In the genomic region with DNA sequence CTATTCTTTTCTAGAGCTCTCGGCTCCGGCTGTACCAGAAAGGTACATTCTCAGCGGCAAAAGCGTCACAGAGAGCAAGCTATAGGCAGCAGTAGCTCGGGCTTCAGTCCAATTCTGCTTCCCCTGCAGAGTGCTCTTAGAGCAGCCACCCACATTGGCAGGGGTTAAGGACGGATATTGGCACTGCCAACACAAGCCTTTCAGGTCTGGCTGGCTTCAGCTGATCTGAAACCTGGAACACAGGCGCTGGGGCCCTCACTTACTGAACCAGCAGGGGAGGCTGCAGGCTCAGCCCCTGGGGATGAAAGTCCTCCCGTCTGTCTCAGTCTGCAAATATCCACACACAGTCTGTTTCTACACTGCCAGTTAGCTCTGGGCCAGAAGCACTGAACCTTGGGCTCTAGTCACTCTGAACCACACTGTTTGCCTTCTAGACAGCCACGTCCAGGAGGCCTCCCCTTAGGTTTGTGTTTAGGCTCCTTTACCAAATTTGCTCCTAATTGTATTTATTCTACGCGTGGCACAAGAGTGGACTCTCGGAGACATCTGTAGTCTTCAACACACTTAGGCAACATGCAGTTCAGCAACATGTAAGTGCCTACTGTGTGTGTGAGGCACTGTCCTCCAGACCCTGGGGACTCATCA, we compare ENCODE assay signal across 1 cellular context.
TF ChIP-seq lines count a peak whose summit lies in the region.

No MANE protein-coding gene starts in this region.

TF ChIP-seq in HepG2, 621 proteins besides CTCF, POLR2A, EP300 and RAD21 (continued from another document and continues in another):
- TF ChIP-seq, protein P1, sequence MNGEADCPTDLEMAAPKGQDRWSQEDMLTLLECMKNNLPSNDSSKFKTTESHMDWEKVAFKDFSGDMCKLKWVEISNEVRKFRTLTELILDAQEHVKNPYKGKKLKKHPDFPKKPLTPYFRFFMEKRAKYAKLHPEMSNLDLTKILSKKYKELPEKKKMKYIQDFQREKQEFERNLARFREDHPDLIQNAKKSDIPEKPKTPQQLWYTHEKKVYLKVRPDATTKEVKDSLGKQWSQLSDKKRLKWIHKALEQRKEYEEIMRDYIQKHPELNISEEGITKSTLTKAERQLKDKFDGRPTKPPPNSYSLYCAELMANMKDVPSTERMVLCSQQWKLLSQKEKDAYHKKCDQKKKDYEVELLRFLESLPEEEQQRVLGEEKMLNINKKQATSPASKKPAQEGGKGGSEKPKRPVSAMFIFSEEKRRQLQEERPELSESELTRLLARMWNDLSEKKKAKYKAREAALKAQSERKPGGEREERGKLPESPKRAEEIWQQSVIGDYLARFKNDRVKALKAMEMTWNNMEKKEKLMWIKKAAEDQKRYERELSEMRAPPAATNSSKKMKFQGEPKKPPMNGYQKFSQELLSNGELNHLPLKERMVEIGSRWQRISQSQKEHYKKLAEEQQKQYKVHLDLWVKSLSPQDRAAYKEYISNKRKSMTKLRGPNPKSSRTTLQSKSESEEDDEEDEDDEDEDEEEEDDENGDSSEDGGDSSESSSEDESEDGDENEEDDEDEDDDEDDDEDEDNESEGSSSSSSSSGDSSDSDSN (CRISPR knock-in tag; IDR thresholded peaks at IDR 0.05) = peak; percentile 78
- TF ChIP-seq, protein P2, sequence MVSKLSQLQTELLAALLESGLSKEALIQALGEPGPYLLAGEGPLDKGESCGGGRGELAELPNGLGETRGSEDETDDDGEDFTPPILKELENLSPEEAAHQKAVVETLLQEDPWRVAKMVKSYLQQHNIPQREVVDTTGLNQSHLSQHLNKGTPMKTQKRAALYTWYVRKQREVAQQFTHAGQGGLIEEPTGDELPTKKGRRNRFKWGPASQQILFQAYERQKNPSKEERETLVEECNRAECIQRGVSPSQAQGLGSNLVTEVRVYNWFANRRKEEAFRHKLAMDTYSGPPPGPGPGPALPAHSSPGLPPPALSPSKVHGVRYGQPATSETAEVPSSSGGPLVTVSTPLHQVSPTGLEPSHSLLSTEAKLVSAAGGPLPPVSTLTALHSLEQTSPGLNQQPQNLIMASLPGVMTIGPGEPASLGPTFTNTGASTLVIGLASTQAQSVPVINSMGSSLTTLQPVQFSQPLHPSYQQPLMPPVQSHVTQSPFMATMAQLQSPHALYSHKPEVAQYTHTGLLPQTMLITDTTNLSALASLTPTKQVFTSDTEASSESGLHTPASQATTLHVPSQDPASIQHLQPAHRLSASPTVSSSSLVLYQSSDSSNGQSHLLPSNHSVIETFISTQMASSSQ (IDR thresholded peaks at IDR 0.05; ENCODE audit: low read depth) = 0 out of 2 replicates have a peak, but pooled peaks have one; percentile 27
- TF ChIP-seq, protein P2 (CRISPR knock-in tag; IDR thresholded peaks at IDR 0.05; ENCODE audit: borderline replicate concordance) = peak; percentile 28; the same call in 1 of the 2 replicates
- TF ChIP-seq GZF1 (CRISPR knock-in tag; IDR thresholded peaks at IDR 0.05) (no peak), ZNF263 (CRISPR knock-in tag; IDR thresholded peaks at IDR 0.05) (peak; percentile 95), ZBTB8A (CRISPR knock-in tag; IDR thresholded peaks at IDR 0.05; ENCODE audit: borderline replicate concordance, low read depth) (no peak), GTF3A (CRISPR knock-in tag; conservative IDR thresholded peaks at IDR 0.05) (no peak), TEAD2 (CRISPR knock-in tag; IDR thresholded peaks at IDR 0.05) (no peak), AHR (CRISPR knock-in tag; IDR thresholded peaks at IDR 0.05) (0 out of 2 replicates have a peak, but pooled peaks have one; percentile 71), ZNF788 (CRISPR knock-in tag; IDR thresholded peaks at IDR 0.05; ENCODE audit: borderline replicate concordance) (0 out of 2 replicates have a peak, but pooled peaks have one; percentile 39), ZNF331 (CRISPR knock-in tag; IDR thresholded peaks at IDR 0.05) (peak; percentile 82; the same call in 1 of the 2 replicates), ZMYM4 (CRISPR knock-in tag; IDR thresholded peaks at IDR 0.05) (peak; percentile 77), ZNF75D (CRISPR knock-in tag; IDR thresholded peaks at IDR 0.05; ENCODE audit: borderline replicate concordance) (no peak), ZNF44 (CRISPR knock-in tag; IDR thresholded peaks at IDR 0.05) (no peak), POLR2AphosphoS2 (IDR thresholded peaks at IDR 0.05; ENCODE audit: low read depth, low read length) (no peak), ZMYM2 (CRISPR knock-in tag; IDR thresholded peaks at IDR 0.05) (no peak), U2AF2 (IDR thresholded peaks at IDR 0.05; ENCODE audit: low read depth, low read length) (no peak), PAX8 (CRISPR knock-in tag; IDR thresholded peaks at IDR 0.05; ENCODE audit: borderline replicate concordance) (0 out of 2 replicates have a peak, but pooled peaks have one; percentile 49), SCMH1 (CRISPR knock-in tag; IDR thresholded peaks at IDR 0.05; ENCODE audit: borderline replicate concordance) (no peak), CBFB (CRISPR knock-in tag; IDR thresholded peaks at IDR 0.05) (peak; percentile 33; the same call in 1 of the 2 replicates), ZSCAN9 (CRISPR knock-in tag; IDR thresholded peaks at IDR 0.05; ENCODE audit: borderline replicate concordance) (peak; percentile 70; the same call in 1 of the 2 replicates)
- TF ChIP-seq, protein P3, sequence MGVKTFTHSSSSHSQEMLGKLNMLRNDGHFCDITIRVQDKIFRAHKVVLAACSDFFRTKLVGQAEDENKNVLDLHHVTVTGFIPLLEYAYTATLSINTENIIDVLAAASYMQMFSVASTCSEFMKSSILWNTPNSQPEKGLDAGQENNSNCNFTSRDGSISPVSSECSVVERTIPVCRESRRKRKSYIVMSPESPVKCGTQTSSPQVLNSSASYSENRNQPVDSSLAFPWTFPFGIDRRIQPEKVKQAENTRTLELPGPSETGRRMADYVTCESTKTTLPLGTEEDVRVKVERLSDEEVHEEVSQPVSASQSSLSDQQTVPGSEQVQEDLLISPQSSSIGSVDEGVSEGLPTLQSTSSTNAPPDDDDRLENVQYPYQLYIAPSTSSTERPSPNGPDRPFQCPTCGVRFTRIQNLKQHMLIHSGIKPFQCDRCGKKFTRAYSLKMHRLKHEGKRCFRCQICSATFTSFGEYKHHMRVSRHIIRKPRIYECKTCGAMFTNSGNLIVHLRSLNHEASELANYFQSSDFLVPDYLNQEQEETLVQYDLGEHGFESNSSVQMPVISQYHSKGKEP (CRISPR knock-in tag; IDR thresholded peaks at IDR 0.05) = no peak
- TF ChIP-seq, protein P4, sequence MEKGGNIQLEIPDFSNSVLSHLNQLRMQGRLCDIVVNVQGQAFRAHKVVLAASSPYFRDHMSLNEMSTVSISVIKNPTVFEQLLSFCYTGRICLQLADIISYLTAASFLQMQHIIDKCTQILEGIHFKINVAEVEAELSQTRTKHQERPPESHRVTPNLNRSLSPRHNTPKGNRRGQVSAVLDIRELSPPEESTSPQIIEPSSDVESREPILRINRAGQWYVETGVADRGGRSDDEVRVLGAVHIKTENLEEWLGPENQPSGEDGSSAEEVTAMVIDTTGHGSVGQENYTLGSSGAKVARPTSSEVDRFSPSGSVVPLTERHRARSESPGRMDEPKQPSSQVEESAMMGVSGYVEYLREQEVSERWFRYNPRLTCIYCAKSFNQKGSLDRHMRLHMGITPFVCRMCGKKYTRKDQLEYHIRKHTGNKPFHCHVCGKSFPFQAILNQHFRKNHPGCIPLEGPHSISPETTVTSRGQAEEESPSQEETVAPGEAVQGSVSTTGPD (CRISPR knock-in tag; IDR thresholded peaks at IDR 0.05) = peak; percentile 72; the same call in 1 of the 2 replicates
- TF ChIP-seq, protein P5, sequence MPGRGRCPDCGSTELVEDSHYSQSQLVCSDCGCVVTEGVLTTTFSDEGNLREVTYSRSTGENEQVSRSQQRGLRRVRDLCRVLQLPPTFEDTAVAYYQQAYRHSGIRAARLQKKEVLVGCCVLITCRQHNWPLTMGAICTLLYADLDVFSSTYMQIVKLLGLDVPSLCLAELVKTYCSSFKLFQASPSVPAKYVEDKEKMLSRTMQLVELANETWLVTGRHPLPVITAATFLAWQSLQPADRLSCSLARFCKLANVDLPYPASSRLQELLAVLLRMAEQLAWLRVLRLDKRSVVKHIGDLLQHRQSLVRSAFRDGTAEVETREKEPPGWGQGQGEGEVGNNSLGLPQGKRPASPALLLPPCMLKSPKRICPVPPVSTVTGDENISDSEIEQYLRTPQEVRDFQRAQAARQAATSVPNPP (CRISPR knock-in tag; IDR thresholded peaks at IDR 0.05) = no peak
- TF ChIP-seq, protein P6, sequence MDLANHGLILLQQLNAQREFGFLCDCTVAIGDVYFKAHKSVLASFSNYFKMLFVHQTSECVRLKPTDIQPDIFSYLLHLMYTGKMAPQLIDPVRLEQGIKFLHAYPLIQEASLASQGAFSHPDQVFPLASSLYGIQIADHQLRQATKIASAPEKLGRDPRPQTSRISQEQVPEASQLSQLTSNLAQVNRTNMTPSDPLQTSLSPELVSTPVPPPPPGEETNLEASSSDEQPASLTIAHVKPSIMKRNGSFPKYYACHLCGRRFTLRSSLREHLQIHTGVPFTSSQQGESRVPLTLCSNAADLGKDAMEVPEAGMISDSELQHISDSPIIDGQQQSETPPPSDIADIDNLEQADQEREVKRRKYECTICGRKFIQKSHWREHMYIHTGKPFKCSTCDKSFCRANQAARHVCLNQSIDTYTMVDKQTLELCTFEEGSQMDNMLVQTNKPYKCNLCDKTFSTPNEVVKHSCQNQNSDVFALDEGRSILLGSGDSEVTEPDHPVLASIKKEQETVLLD (CRISPR knock-in tag; IDR thresholded peaks at IDR 0.05; ENCODE audit: low read depth) = no peak
- TF ChIP-seq, protein P7, sequence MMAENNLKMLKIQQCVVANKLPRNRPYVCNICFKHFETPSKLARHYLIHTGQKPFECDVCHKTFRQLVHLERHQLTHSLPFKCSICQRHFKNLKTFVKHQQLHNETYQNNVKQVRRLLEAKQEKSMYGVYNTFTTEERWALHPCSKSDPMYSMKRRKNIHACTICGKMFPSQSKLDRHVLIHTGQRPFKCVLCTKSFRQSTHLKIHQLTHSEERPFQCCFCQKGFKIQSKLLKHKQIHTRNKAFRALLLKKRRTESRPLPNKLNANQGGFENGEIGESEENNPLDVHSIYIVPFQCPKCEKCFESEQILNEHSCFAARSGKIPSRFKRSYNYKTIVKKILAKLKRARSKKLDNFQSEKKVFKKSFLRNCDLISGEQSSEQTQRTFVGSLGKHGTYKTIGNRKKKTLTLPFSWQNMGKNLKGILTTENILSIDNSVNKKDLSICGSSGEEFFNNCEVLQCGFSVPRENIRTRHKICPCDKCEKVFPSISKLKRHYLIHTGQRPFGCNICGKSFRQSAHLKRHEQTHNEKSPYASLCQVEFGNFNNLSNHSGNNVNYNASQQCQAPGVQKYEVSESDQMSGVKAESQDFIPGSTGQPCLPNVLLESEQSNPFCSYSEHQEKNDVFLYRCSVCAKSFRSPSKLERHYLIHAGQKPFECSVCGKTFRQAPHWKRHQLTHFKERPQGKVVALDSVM (CRISPR knock-in tag; IDR thresholded peaks at IDR 0.05) = peak; percentile 86
- TF ChIP-seq, protein P8, sequence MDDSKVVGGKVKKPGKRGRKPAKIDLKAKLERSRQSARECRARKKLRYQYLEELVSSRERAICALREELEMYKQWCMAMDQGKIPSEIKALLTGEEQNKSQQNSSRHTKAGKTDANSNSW (CRISPR knock-in tag; IDR thresholded peaks at IDR 0.05; ENCODE audit: borderline replicate concordance) = no peak
- TF ChIP-seq, protein P9, sequence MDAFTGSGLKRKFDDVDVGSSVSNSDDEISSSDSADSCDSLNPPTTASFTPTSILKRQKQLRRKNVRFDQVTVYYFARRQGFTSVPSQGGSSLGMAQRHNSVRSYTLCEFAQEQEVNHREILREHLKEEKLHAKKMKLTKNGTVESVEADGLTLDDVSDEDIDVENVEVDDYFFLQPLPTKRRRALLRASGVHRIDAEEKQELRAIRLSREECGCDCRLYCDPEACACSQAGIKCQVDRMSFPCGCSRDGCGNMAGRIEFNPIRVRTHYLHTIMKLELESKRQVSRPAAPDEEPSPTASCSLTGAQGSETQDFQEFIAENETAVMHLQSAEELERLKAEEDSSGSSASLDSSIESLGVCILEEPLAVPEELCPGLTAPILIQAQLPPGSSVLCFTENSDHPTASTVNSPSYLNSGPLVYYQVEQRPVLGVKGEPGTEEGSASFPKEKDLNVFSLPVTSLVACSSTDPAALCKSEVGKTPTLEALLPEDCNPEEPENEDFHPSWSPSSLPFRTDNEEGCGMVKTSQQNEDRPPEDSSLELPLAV (CRISPR knock-in tag; conservative IDR thresholded peaks at IDR 0.05; ENCODE audit: low read depth) = no peak
- TF ChIP-seq, protein P10, sequence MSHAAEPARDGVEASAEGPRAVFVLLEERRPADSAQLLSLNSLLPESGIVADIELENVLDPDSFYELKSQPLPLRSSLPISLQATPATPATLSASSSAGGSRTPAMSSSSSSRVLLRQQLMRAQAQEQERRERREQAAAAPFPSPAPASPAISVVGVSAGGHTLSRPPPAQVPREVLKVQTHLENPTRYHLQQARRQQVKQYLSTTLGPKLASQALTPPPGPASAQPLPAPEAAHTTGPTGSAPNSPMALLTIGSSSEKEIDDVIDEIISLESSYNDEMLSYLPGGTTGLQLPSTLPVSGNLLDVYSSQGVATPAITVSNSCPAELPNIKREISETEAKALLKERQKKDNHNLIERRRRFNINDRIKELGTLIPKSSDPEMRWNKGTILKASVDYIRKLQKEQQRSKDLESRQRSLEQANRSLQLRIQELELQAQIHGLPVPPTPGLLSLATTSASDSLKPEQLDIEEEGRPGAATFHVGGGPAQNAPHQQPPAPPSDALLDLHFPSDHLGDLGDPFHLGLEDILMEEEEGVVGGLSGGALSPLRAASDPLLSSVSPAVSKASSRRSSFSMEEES (CRISPR knock-in tag; IDR thresholded peaks at IDR 0.05) = no peak
- TF ChIP-seq, protein P11, sequence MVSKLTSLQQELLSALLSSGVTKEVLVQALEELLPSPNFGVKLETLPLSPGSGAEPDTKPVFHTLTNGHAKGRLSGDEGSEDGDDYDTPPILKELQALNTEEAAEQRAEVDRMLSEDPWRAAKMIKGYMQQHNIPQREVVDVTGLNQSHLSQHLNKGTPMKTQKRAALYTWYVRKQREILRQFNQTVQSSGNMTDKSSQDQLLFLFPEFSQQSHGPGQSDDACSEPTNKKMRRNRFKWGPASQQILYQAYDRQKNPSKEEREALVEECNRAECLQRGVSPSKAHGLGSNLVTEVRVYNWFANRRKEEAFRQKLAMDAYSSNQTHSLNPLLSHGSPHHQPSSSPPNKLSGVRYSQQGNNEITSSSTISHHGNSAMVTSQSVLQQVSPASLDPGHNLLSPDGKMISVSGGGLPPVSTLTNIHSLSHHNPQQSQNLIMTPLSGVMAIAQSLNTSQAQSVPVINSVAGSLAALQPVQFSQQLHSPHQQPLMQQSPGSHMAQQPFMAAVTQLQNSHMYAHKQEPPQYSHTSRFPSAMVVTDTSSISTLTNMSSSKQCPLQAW (CRISPR knock-in tag; IDR thresholded peaks at IDR 0.05) = peak; percentile 74; the same call in 1 of the 2 replicates
